Comparison of ENCODE assay signal across 7 cellular contexts in genomic region chr12:110211639-110212536, GRCh38.
A peak's percentile ranks its signal among the peaks of the same experiment; 100 is the strongest.
DNase-seq lines count a peak whose midpoint lies in the region; FAIRE-seq and TF ChIP-seq lines count a peak whose summit lies in the region.
"Not testable (repeated sequence)": the region's sequence is repeated elsewhere in the genome, so short reads cannot be mapped to it uniquely, and the experiment has no call there.

No MANE protein-coding gene starts in this region.

- peak; percentile 81 for DNase-seq in AG09319 (ENCODE audit: extremely low read depth, low read depth)
- DNase-seq in GM18507 (ENCODE audit: extremely low spot score, insufficient read length, low read depth), result peak; percentile 30
- peak; percentile 14 for DNase-seq in HT1080 (ENCODE audit: low read depth)
- DNase-seq in SK-N-MC (ENCODE audit: low read depth, low spot score), result not testable (repeated sequence)
- peak; percentile 58 for DNase-seq in brain pericyte (ENCODE audit: low read depth, low spot score)
- peak; percentile 92 for DNase-seq in fibroblast of mammary gland (ENCODE audit: low read depth)
- DNase-seq in kidney glomerular epithelial cell (lab: John Stamatoyannopoulos, UW), result peak; percentile 42

- H3K27ac ChIP-seq in SK-N-MC, result peak overlapping the region; percentile 88

- H3K9ac ChIP-seq in SK-N-MC (ENCODE audit: insufficient read length), result not testable (repeated sequence)

- H3K4me3 ChIP-seq in SK-N-MC, result 0 out of 2 replicates have a peak overlapping the region, but pooled peaks have one; percentile 19
- H3K4me3 ChIP-seq in fibroblast of mammary gland (ENCODE audit: control insufficient read depth, low read depth, low read length), result not testable (repeated sequence)

- not testable (repeated sequence) for TF ChIP-seq CTCF in AG09319 (IDR thresholded peaks at IDR 0.05; ENCODE audit: low read depth, low read length); fibroblast of mammary gland (conservative IDR thresholded peaks at IDR 0.05; ENCODE audit: control insufficient read depth, insufficient read depth, low read depth, low read length)

- H3K9me3 ChIP-seq in SK-N-MC (ENCODE audit: low read depth, low read length), result not testable (repeated sequence)

- not testable (repeated sequence) for FAIRE-seq in GM18507 (lab: Jason Lieb, UNC)

- H3K36me3 ChIP-seq in SK-N-MC (ENCODE audit: insufficient read depth, low read length), result peaks cover 12% of the 10 kb centered on the region
